5 cellular contexts compared by ENCODE assay signal in the genomic region with DNA sequence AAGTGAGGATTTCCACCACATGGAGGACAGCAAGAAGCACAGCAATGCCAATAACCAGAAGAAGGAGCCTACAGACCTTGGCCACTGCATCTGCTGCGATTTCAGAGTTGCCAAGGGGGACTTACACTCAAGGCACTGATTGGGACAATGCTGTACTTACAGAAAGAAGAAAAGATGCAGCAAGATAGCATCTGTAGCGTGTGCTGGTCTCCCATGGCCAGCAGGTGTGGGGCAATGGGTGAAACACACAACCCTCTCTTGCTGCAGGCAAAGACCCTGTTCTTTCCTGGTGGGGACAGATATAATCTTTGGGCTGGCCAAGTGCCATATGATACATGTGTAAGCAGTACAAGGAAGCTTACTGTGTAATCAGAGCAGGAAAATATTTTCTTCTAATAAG.
"Had no signal": no experiment of that assay in that cellular context is flagged by ENCODE, and none has a peak within 500 bp of the region (broad histone marks: within the 10 kb centered on the region; RNA-seq: fewer than 3 reads in every experiment).

No MANE protein-coding gene starts in this region.

- H3K4me3 Mint-ChIP-seq: GM23338, H9 had no signal

- H3K4me2 ChIP-seq: GM23338 had no signal

- ATAC-seq: GM23338 had no signal

- H3K27ac Mint-ChIP-seq: GM23338, H9 had no signal

- H3K4me3 ChIP-seq: GM23338 had no signal

- H3K4me1 Mint-ChIP-seq: GM23338, H9 had no signal

- DNase-seq: H9, HCEC 1CT, IMR-90, KBM-7 had no signal

- H2AFZ ChIP-seq: GM23338 had no signal
